Comparison of ENCODE assay signal across 20 cellular contexts in genomic region chr2:178385595-178386148, GRCh38.
DNase-seq lines count a peak whose midpoint lies in the region; ATAC-seq, FAIRE-seq and TF ChIP-seq lines count a peak whose summit lies in the region.
"Had no signal": no experiment of that assay in that cellular context is flagged by ENCODE, and none has a peak within 500 bp of the region (broad histone marks: within the 10 kb centered on the region; RNA-seq: fewer than 3 reads in every experiment).

No MANE protein-coding gene starts in this region.

- intact Hi-C loops in PC-3 (cut with micrococcal nuclease) = no loop called here

- H4K8ac ChIP-seq in mesendoderm (ENCODE audit: low read depth, low read length) = no peak overlapping the region

- BruUV-seq in PC-3 (replicated peaks; lab: Mats Ljungman, UMichigan) = no TSS peak

- H3K4me1 ChIP-seq in PC-3 (ENCODE audit: insufficient read depth, low read length) = peaks cover 21% of the 10 kb centered on the region
- peaks cover 17% of the 10 kb centered on the region for H3K4me1 ChIP-seq in mesendoderm (ENCODE audit: control insufficient read depth, low read depth, low read length)
- H3K4me1 ChIP-seq: A549, BLaER1 had no signal

- H3K27me3 Mint-ChIP-seq in activated CD8-positive, alpha-beta memory T cell treated with anti-CD3 and anti-CD28 coated beads, Interleukin-2, amount 10 ng/mL, durations not matched to agents 7 days and 5 days = peaks cover 5% of the 10 kb centered on the region

- H4K5ac ChIP-seq in mesendoderm (ENCODE audit: low read length) = no peak overlapping the region

- WGBS in mesendoderm (ENCODE audit: extremely low coverage, insufficient coverage, low lambda C conversion rate) = no CpG with 5 or more reads among the region's 4 CpGs

- no peak overlapping the region for H3K23ac ChIP-seq in mesendoderm (ENCODE audit: low read length)

- no peak overlapping the region for H3K4me3 Mint-ChIP-seq in activated CD8-positive, alpha-beta memory T cell treated with anti-CD3 and anti-CD28 coated beads, Interleukin-2, amount 10 ng/mL, durations not matched to agents 7 days and 5 days
- H3K4me3 Mint-ChIP-seq: CD14-positive monocyte; CD4-positive, alpha-beta memory T cell; GM23338; HFFc6 had no signal

- TF ChIP-seq CTCF in PC-3 (conservative IDR thresholded peaks at IDR 0.05; ENCODE audit: low read depth, low read length) = no peak

- H3K4me1 Mint-ChIP-seq in activated CD8-positive, alpha-beta memory T cell treated with anti-CD3 and anti-CD28 coated beads, Interleukin-2, amount 10 ng/mL, durations not matched to agents 7 days and 5 days = peaks cover 19% of the 10 kb centered on the region

- H3K9me3 ChIP-seq in PC-3 (ENCODE audit: low read length) = no peaks in the 10 kb centered on the region
- H3K9me3 ChIP-seq: A549, BLaER1 had no signal

- no peak overlapping the region for H3K4ac ChIP-seq in mesendoderm (ENCODE audit: low read depth, low read length)

- no peak overlapping the region for H3K56ac ChIP-seq in mesendoderm (ENCODE audit: low read length)

- H2BK120ac ChIP-seq in mesendoderm (ENCODE audit: low read depth, low read length) = no peak overlapping the region

- no peak for DNase-seq in activated CD8-positive, alpha-beta memory T cell treated with anti-CD3 and anti-CD28 coated beads, Interleukin-2, amount 10 ng/mL, durations not matched to agents 7 days and 5 days
- DNase-seq in activated CD8-positive, alpha-beta memory T cell treated with anti-CD3 and anti-CD28 coated beads for 24 hours = no peak
- peak; percentile 60 for DNase-seq in PC-3
- DNase-seq in mesendoderm = peak; percentile 47
- no peak for DNase-seq in GM12891 (ENCODE audit: insufficient read length, low spot score)
- DNase-seq: CD4-positive, alpha-beta memory T cell; DMS79 treated with DMSO at 0.1 percent for 48 hours; HFFc6 had no signal

- H2BK5ac ChIP-seq in mesendoderm (ENCODE audit: low read length) = no peak overlapping the region

- ATAC-seq in activated CD8-positive, alpha-beta memory T cell treated with anti-CD3 and anti-CD28 coated beads, Interleukin-2, amount 10 ng/mL, durations not matched to agents 7 days and 5 days = no peak
- ATAC-seq in PC-3 (peak; percentile 78), HG03457 (IDR thresholded peaks at IDR 0.05; ENCODE audit: unreplicated experiment) (no peak), HG03095 (IDR thresholded peaks at IDR 0.05; ENCODE audit: unreplicated experiment) (no peak)
- ATAC-seq: A549, GM23338, HCT116, HepG2 had no signal

- H3K36me3 ChIP-seq in PC-3 (ENCODE audit: low read depth, low read length) (no peaks in the 10 kb centered on the region), mesendoderm (ENCODE audit: control insufficient read depth, insufficient read depth, low read length) (no peaks in the 10 kb centered on the region)
- H3K36me3 ChIP-seq: BLaER1 had no signal

- H3K36me3 Mint-ChIP-seq in activated CD8-positive, alpha-beta memory T cell treated with anti-CD3 and anti-CD28 coated beads, Interleukin-2, amount 10 ng/mL, durations not matched to agents 7 days and 5 days = peaks cover 4% of the 10 kb centered on the region
- H3K36me3 Mint-ChIP-seq: CD14-positive monocyte; CD4-positive, alpha-beta memory T cell had no signal

- H3K27ac ChIP-seq in PC-3 (ENCODE audit: low read length) (peak overlapping the region; percentile 42), mesendoderm (ENCODE audit: low read depth, low read length) (no peak overlapping the region)
- H3K27ac ChIP-seq: 22Rv1, A549, BLaER1 had no signal

- POLR2A ChIA-PET in PC-3 (lab: Charles Lee; ENCODE audit: unreplicated experiment) = no interaction called here

- H3K79me1 ChIP-seq in mesendoderm (ENCODE audit: low read length) = no peaks in the 10 kb centered on the region

- H3K9ac ChIP-seq in PC-3 (ENCODE audit: low read length) (no peak overlapping the region), mesendoderm (ENCODE audit: low read length) (no peak overlapping the region)
- H3K9ac ChIP-seq: BLaER1 had no signal

- H3K27me3 ChIP-seq in PC-3 (ENCODE audit: low read length) = no peaks in the 10 kb centered on the region
- H3K27me3 ChIP-seq in mesendoderm (ENCODE audit: insufficient read depth, low read length, poor library complexity) = no peaks in the 10 kb centered on the region
- H3K27me3 ChIP-seq: BLaER1 had no signal

- CTCF ChIA-PET in activated CD8-positive, alpha-beta memory T cell treated with anti-CD3 and anti-CD28 coated beads, Interleukin-2, amount 10 ng/mL, durations not matched to agents 7 days and 5 days (lab: Charles Lee) = interaction anchor here (1.3 to 3.2 kb wide), 3 partner anchors 9 to 29 kb away, joined by 3 to 9 read pairs (median 5); no protein-coding TSS in a partner anchor
- CTCF ChIA-PET in PC-3 (lab: Charles Lee) = interaction anchor here (1.0 kb wide), 1 partner anchor 29 kb away, joined by 5 read pairs; no protein-coding TSS in a partner anchor

- H2BK15ac ChIP-seq in mesendoderm (replicated peaks; ENCODE audit: low read depth) = no peak overlapping the region

- no peak for TF ChIP-seq POLR2A in GM12891 (IDR thresholded peaks at IDR 0.05; ENCODE audit: low read depth, low read length)

- peak overlapping the region; percentile 1; the same call in 1 of the 2 replicates for H2AFZ ChIP-seq in PC-3 (ENCODE audit: low read length)
- H2AFZ ChIP-seq: GM23338 had no signal

- H3K79me2 ChIP-seq in PC-3 (ENCODE audit: low read length) (no peaks in the 10 kb centered on the region), mesendoderm (ENCODE audit: control insufficient read depth, insufficient read depth, low read length) (no peaks in the 10 kb centered on the region)

- H2AK5ac ChIP-seq in mesendoderm (ENCODE audit: low read length) = no peak overlapping the region

- no peaks in the 10 kb centered on the region for H4K20me1 ChIP-seq in PC-3 (ENCODE audit: low read length)
- H4K20me1 ChIP-seq: BLaER1 had no signal

- no peak for FAIRE-seq in GM12891 (lab: Jason Lieb, UNC)
- FAIRE-seq: A549, G401.6, GM12892, H54, HepG2 had no signal

- peak overlapping the region; percentile 33; the same call in 1 of the 2 replicates for H3K4me2 ChIP-seq in PC-3 (ENCODE audit: low read length)
- no peak overlapping the region for H3K4me2 ChIP-seq in mesendoderm (ENCODE audit: low read length)
- H3K4me2 ChIP-seq: A549, BLaER1, GM23338 had no signal

- H3K9me2 ChIP-seq in PC-3 (replicated peaks; ENCODE audit: low read length) = no peaks in the 10 kb centered on the region

- no peaks in the 10 kb centered on the region for H3K9me3 Mint-ChIP-seq in activated CD8-positive, alpha-beta memory T cell treated with anti-CD3 and anti-CD28 coated beads, Interleukin-2, amount 10 ng/mL, durations not matched to agents 7 days and 5 days (ENCODE audit: low read depth)
- H3K9me3 Mint-ChIP-seq: CD4-positive, alpha-beta memory T cell; GM23338; HFFc6 had no signal

- no peak overlapping the region for H3K18ac ChIP-seq in mesendoderm (ENCODE audit: low read length)

- H3K27ac Mint-ChIP-seq in activated CD8-positive, alpha-beta memory T cell treated with anti-CD3 and anti-CD28 coated beads, Interleukin-2, amount 10 ng/mL, durations not matched to agents 7 days and 5 days = peak overlapping the region; percentile 16
- H3K27ac Mint-ChIP-seq: CD14-positive monocyte; CD4-positive, alpha-beta memory T cell; HFFc6 had no signal

- no peaks in the 10 kb centered on the region for H3F3A ChIP-seq in PC-3 (ENCODE audit: low read length, unreplicated experiment)

- H3K4me3 ChIP-seq in PC-3 (ENCODE audit: low read length) (no peak overlapping the region), mesendoderm (ENCODE audit: low read length) (no peak overlapping the region)
- H3K4me3 ChIP-seq: A549, BLaER1, GM23338 had no signal

TF ChIP-seq in GM12891, 5 proteins besides CTCF, POLR2A, EP300 and RAD21:
- TF ChIP-seq POLR2AphosphoS5 (IDR thresholded peaks at IDR 0.05; ENCODE audit: low read depth, low read length) (no peak), POU2F2 (IDR thresholded peaks at IDR 0.05; ENCODE audit: low read depth, low read length) (no peak), PAX5 (IDR thresholded peaks at IDR 0.05; ENCODE audit: insufficient read depth, low read length, severe bottlenecking) (no peak), TAF1 (IDR thresholded peaks at IDR 0.05; ENCODE audit: low read depth, low read length) (no peak), SPI1 (IDR thresholded peaks at IDR 0.05; ENCODE audit: low read depth, low read length) (no peak)

Comparison
In these comparisons a context has a peak if more than half of its experiments do, and no peak if none do; other contexts are left out.
1. DNase-seq: peak in PC-3 (single experiment) and mesendoderm (single experiment); none in activated CD8-positive, alpha-beta memory T cell treated with anti-CD3 and anti-CD28 coated beads, Interleukin-2, amount 10 ng/mL, durations not matched to agents 7 days and 5 days (single experiment), activated CD8-positive, alpha-beta memory T cell treated with anti-CD3 and anti-CD28 coated beads for 24 hours (single experiment) and GM12891 (single experiment).